In the genomic region with DNA sequence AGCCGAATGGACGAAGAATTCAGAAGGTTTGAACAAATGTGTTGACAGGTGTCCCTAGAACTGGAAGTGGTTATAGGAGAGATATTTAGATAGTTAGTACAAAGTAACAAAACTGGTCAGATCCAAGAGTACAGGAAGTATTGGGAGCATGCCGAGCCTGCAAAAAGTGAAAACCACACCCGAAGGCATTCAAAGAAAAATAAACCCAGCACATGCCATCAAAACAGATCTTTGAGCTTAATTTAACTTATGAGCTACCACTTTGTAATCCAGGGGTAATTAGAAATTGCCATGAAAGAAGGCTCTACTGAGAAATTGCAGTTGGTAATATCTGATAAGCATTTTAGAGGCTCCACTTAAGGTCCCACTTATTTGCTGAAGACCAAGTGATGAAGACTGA, we compare ENCODE assay signal across 14 cellular contexts.
DNase-seq lines count a peak whose midpoint lies in the region; TF ChIP-seq lines count a peak whose summit lies in the region.
"Had no signal": no experiment of that assay in that cellular context is flagged by ENCODE, and none has a peak within 500 bp of the region (broad histone marks: within the 10 kb centered on the region; RNA-seq: fewer than 3 reads in every experiment).

No MANE protein-coding gene starts in this region.

- intact Hi-C loops in A673 (cut with micrococcal nuclease; ENCODE audit: unreplicated experiment): no loop called here

- no peaks in the 10 kb centered on the region for H3K36me3 ChIP-seq in A673 (ENCODE audit: insufficient read depth, low read length, poor library complexity, severe bottlenecking)
- H3K36me3 ChIP-seq: BLaER1 had no signal

- no peak overlapping the region for H3K4me3 ChIP-seq in A673 (ENCODE audit: low read depth, low read length, poor library complexity, severe bottlenecking)
- H3K4me3 ChIP-seq: A549, BLaER1, GM23248 had no signal

- H3K27me3 ChIP-seq in A673 (replicated peaks; ENCODE audit: insufficient read depth, low read depth, low read length, poor library complexity): no peaks in the 10 kb centered on the region
- H3K27me3 ChIP-seq: BLaER1 had no signal

- H3K9me3 ChIP-seq in A673 (ENCODE audit: low read depth, low read length, poor library complexity, severe bottlenecking): no peaks in the 10 kb centered on the region
- H3K9me3 ChIP-seq: A549, BLaER1, Caco-2 had no signal

- no peak for TF ChIP-seq CTCF in A673 (conservative IDR thresholded peaks at IDR 0.05; ENCODE audit: low read depth, low read length)

- CTCF ChIA-PET in A673 (lab: Charles Lee): no interaction called here

- POLR2A ChIA-PET in A673 (lab: Charles Lee; ENCODE audit: low non-redundant PET): no interaction called here

- peaks cover 9% of the 10 kb centered on the region for H3K4me1 ChIP-seq in A673 (ENCODE audit: insufficient read depth, low read length, poor library complexity, severe bottlenecking)
- H3K4me1 ChIP-seq: A549, Caco-2 had no signal

- no TSS peak for BruUV-seq in A673 (replicated peaks; lab: Mats Ljungman, UMichigan)

- H3K27ac ChIP-seq in A673 (ENCODE audit: low read depth, low read length, poor library complexity, severe bottlenecking): no peak overlapping the region
- H3K27ac ChIP-seq: A549, BLaER1, GM23248, HL-60 had no signal

- peak; percentile 45 for DNase-seq in M059J (ENCODE audit: low read depth)
- DNase-seq in fibroblast of gingiva (ENCODE audit: low read depth): peak; percentile 57
- DNase-seq in myocyte (ENCODE audit: low read depth): peak; percentile 37
- no peak for DNase-seq in AML-193 (lab: John Stamatoyannopoulos, UW)
- DNase-seq in UCSD-AML1 (lab: John Stamatoyannopoulos, UW; ENCODE audit: unreplicated experiment): no peak
- DNase-seq in A673 (ENCODE audit: low spot score): no peak
- DNase-seq in germinal center (ENCODE audit: low spot score): no peak
- DNase-seq: Caco-2; CD8-positive, alpha-beta memory T cell; DND-41; GM23248 had no signal

Comparison
In these comparisons a context has a peak if more than half of its experiments do, and no peak if none do; other contexts are left out.
1. DNase-seq: peak in M059J (single experiment), fibroblast of gingiva (single experiment) and myocyte (single experiment); none in AML-193 (0 of 2), UCSD-AML1 (single experiment), A673 (single experiment) and germinal center (single experiment).